1 cellular context compared by ENCODE assay signal in genomic region chr13:19742651-19743050, GRCh38.
TF ChIP-seq lines count a peak whose summit lies in the region.

No MANE protein-coding gene starts in this region.

TF ChIP-seq in H1, 55 proteins besides CTCF, POLR2A, EP300 and RAD21:
- no peak for TF ChIP-seq YY1 (IDR thresholded peaks at IDR 0.05; ENCODE audit: low read depth, low read length)
- TF ChIP-seq JUN (IDR thresholded peaks at IDR 0.05; ENCODE audit: low read depth, low read length): no peak
- TF ChIP-seq SIN3A (conservative IDR thresholded peaks at IDR 0.05 in 1 of 2, IDR thresholded peaks at IDR 0.05 in 1 of 2; ENCODE audit: low read depth in 1 of 2, low read length in 2 of 2): no peak
- no peak for TF ChIP-seq CREB1 (IDR thresholded peaks at IDR 0.05)
- no peak for TF ChIP-seq RFX5 (IDR thresholded peaks at IDR 0.05; ENCODE audit: borderline replicate concordance, low read depth, low read length)
- TF ChIP-seq BCL11A (IDR thresholded peaks at IDR 0.05; ENCODE audit: low read depth in 2 of 2, low read length in 2 of 2): no peak
